1 cellular context compared by ENCODE assay signal in the genomic region with DNA sequence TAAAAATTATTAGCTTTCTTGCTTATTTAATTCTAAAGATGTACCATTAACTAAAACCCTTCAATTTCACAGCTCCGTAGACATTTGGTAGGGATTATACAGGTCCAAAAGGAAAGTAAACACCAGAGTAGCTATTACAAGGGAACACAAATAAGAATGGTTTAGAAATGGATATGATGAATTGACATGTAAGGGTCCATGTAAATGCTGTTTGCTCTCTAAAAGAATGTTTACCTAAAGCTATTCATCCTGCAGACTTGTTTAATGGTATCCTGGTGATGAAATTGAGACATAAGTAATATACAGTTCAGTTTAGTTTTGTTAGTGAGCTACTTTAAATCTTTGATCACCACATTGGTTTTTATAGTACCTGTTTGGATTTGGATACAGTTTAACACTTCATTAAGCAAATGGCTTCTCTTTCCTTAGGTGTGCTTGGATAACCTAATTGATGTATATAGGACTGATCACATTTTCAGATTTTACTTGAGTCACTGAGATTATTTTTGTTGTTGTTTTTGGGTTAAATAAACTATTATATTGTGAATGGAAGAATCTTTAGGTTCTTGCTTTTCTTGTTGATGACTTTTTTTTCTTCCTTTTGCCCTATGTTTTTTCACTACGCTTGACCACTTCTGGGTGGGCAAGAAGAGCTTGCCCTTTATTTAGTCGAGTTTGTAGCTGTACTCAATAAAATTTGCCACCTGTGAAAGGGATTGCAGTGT.
TF ChIP-seq lines count a peak whose summit lies in the region.

No MANE protein-coding gene starts in this region.

TF ChIP-seq in HepG2, 621 proteins besides CTCF, POLR2A, EP300 and RAD21 (continued from another document):
- TF ChIP-seq, protein P1, sequence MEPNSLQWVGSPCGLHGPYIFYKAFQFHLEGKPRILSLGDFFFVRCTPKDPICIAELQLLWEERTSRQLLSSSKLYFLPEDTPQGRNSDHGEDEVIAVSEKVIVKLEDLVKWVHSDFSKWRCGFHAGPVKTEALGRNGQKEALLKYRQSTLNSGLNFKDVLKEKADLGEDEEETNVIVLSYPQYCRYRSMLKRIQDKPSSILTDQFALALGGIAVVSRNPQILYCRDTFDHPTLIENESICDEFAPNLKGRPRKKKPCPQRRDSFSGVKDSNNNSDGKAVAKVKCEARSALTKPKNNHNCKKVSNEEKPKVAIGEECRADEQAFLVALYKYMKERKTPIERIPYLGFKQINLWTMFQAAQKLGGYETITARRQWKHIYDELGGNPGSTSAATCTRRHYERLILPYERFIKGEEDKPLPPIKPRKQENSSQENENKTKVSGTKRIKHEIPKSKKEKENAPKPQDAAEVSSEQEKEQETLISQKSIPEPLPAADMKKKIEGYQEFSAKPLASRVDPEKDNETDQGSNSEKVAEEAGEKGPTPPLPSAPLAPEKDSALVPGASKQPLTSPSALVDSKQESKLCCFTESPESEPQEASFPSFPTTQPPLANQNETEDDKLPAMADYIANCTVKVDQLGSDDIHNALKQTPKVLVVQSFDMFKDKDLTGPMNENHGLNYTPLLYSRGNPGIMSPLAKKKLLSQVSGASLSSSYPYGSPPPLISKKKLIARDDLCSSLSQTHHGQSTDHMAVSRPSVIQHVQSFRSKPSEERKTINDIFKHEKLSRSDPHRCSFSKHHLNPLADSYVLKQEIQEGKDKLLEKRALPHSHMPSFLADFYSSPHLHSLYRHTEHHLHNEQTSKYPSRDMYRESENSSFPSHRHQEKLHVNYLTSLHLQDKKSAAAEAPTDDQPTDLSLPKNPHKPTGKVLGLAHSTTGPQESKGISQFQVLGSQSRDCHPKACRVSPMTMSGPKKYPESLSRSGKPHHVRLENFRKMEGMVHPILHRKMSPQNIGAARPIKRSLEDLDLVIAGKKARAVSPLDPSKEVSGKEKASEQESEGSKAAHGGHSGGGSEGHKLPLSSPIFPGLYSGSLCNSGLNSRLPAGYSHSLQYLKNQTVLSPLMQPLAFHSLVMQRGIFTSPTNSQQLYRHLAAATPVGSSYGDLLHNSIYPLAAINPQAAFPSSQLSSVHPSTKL (CRISPR knock-in tag; IDR thresholded peaks at IDR 0.05) = peak; percentile 52; the same call in 1 of the 2 replicates
- TF ChIP-seq MAZ (IDR thresholded peaks at IDR 0.05; ENCODE audit: borderline replicate concordance, low read depth, low read length) (no peak), MAZ (CRISPR knock-in tag; IDR thresholded peaks at IDR 0.05; ENCODE audit: low read depth) (no peak), FOXA3 (CRISPR knock-in tag; IDR thresholded peaks at IDR 0.05) (peak; percentile 79), GATAD2A (CRISPR knock-in tag; IDR thresholded peaks at IDR 0.05) (peak; percentile 48), TBX3 (IDR thresholded peaks at IDR 0.05; ENCODE audit: borderline replicate concordance) (0 out of 2 replicates have a peak, but pooled peaks have one; percentile 17), CEBPG (CRISPR knock-in tag; IDR thresholded peaks at IDR 0.05) (peak; percentile 33; the same call in 1 of the 2 replicates), FOXP1 (IDR thresholded peaks at IDR 0.05) (no peak), FOXP1 (CRISPR knock-in tag; IDR thresholded peaks at IDR 0.05) (peak; percentile 55; the same call in 1 of the 2 replicates), SAP130 (CRISPR knock-in tag; IDR thresholded peaks at IDR 0.05; ENCODE audit: low read depth) (0 out of 2 replicates have a peak, but pooled peaks have one; percentile 7), FOXK2 (IDR thresholded peaks at IDR 0.05) (0 out of 2 replicates have a peak, but pooled peaks have one; percentile 23)
- TF ChIP-seq, protein P2, sequence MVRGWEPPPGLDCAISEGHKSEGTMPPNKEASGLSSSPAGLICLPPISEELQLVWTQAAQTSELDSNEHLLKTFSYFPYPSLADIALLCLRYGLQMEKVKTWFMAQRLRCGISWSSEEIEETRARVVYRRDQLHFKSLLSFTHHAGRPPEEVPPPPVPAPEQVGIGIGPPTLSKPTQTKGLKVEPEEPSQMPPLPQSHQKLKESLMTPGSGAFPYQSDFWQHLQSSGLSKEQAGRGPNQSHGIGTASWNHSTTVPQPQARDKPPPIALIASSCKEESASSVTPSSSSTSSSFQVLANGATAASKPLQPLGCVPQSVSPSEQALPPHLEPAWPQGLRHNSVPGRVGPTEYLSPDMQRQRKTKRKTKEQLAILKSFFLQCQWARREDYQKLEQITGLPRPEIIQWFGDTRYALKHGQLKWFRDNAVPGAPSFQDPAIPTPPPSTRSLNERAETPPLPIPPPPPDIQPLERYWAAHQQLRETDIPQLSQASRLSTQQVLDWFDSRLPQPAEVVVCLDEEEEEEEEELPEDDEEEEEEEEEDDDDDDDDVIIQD (CRISPR knock-in tag; IDR thresholded peaks at IDR 0.05; ENCODE audit: low read depth) = peak; percentile 43; the same call in 1 of the 2 replicates
- TF ChIP-seq, protein P3, sequence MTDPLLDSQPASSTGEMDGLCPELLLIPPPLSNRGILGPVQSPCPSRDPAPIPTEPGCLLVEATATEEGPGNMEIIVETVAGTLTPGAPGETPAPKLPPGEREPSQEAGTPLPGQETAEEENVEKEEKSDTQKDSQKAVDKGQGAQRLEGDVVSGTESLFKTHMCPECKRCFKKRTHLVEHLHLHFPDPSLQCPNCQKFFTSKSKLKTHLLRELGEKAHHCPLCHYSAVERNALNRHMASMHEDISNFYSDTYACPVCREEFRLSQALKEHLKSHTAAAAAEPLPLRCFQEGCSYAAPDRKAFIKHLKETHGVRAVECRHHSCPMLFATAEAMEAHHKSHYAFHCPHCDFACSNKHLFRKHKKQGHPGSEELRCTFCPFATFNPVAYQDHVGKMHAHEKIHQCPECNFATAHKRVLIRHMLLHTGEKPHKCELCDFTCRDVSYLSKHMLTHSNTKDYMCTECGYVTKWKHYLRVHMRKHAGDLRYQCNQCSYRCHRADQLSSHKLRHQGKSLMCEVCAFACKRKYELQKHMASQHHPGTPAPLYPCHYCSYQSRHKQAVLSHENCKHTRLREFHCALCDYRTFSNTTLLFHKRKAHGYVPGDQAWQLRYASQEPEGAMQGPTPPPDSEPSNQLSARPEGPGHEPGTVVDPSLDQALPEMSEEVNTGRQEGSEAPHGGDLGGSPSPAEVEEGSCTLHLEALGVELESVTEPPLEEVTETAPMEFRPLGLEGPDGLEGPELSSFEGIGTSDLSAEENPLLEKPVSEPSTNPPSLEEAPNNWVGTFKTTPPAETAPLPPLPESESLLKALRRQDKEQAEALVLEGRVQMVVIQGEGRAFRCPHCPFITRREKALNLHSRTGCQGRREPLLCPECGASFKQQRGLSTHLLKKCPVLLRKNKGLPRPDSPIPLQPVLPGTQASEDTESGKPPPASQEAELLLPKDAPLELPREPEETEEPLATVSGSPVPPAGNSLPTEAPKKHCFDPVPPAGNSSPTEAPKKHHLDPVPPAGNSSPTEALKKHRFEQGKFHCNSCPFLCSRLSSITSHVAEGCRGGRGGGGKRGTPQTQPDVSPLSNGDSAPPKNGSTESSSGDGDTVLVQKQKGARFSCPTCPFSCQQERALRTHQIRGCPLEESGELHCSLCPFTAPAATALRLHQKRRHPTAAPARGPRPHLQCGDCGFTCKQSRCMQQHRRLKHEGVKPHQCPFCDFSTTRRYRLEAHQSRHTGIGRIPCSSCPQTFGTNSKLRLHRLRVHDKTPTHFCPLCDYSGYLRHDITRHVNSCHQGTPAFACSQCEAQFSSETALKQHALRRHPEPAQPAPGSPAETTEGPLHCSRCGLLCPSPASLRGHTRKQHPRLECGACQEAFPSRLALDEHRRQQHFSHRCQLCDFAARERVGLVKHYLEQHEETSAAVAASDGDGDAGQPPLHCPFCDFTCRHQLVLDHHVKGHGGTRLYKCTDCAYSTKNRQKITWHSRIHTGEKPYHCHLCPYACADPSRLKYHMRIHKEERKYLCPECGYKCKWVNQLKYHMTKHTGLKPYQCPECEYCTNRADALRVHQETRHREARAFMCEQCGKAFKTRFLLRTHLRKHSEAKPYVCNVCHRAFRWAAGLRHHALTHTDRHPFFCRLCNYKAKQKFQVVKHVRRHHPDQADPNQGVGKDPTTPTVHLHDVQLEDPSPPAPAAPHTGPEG (CRISPR knock-in tag; IDR thresholded peaks at IDR 0.05) = no peak
- TF ChIP-seq, protein P4, sequence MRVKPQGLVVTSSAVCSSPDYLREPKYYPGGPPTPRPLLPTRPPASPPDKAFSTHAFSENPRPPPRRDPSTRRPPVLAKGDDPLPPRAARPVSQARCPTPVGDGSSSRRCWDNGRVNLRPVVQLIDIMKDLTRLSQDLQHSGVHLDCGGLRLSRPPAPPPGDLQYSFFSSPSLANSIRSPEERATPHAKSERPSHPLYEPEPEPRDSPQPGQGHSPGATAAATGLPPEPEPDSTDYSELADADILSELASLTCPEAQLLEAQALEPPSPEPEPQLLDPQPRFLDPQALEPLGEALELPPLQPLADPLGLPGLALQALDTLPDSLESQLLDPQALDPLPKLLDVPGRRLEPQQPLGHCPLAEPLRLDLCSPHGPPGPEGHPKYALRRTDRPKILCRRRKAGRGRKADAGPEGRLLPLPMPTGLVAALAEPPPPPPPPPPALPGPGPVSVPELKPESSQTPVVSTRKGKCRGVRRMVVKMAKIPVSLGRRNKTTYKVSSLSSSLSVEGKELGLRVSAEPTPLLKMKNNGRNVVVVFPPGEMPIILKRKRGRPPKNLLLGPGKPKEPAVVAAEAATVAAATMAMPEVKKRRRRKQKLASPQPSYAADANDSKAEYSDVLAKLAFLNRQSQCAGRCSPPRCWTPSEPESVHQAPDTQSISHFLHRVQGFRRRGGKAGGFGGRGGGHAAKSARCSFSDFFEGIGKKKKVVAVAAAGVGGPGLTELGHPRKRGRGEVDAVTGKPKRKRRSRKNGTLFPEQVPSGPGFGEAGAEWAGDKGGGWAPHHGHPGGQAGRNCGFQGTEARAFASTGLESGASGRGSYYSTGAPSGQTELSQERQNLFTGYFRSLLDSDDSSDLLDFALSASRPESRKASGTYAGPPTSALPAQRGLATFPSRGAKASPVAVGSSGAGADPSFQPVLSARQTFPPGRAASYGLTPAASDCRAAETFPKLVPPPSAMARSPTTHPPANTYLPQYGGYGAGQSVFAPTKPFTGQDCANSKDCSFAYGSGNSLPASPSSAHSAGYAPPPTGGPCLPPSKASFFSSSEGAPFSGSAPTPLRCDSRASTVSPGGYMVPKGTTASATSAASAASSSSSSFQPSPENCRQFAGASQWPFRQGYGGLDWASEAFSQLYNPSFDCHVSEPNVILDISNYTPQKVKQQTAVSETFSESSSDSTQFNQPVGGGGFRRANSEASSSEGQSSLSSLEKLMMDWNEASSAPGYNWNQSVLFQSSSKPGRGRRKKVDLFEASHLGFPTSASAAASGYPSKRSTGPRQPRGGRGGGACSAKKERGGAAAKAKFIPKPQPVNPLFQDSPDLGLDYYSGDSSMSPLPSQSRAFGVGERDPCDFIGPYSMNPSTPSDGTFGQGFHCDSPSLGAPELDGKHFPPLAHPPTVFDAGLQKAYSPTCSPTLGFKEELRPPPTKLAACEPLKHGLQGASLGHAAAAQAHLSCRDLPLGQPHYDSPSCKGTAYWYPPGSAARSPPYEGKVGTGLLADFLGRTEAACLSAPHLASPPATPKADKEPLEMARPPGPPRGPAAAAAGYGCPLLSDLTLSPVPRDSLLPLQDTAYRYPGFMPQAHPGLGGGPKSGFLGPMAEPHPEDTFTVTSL (CRISPR knock-in tag; IDR thresholded peaks at IDR 0.05; ENCODE audit: borderline replicate concordance) = peak; percentile 15; the same call in 1 of the 2 replicates
- TF ChIP-seq, protein P5, sequence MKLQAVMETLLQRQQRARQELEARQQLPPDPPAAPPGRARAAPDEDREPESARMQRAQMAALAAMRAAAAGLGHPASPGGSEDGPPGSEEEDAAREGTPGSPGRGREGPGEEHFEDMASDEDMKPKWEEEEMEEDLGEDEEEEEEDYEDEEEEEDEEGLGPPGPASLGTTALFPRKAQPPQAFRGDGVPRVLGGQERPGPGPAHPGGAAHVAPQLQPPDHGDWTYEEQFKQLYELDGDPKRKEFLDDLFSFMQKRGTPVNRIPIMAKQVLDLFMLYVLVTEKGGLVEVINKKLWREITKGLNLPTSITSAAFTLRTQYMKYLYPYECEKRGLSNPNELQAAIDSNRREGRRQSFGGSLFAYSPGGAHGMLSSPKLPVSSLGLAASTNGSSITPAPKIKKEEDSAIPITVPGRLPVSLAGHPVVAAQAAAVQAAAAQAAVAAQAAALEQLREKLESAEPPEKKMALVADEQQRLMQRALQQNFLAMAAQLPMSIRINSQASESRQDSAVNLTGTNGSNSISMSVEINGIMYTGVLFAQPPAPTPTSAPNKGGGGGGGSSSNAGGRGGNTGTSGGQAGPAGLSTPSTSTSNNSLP (IDR thresholded peaks at IDR 0.05; ENCODE audit: low read depth, low read length) = peak; percentile 42; the same call in 1 of the 2 replicates
- TF ChIP-seq, protein P6, sequence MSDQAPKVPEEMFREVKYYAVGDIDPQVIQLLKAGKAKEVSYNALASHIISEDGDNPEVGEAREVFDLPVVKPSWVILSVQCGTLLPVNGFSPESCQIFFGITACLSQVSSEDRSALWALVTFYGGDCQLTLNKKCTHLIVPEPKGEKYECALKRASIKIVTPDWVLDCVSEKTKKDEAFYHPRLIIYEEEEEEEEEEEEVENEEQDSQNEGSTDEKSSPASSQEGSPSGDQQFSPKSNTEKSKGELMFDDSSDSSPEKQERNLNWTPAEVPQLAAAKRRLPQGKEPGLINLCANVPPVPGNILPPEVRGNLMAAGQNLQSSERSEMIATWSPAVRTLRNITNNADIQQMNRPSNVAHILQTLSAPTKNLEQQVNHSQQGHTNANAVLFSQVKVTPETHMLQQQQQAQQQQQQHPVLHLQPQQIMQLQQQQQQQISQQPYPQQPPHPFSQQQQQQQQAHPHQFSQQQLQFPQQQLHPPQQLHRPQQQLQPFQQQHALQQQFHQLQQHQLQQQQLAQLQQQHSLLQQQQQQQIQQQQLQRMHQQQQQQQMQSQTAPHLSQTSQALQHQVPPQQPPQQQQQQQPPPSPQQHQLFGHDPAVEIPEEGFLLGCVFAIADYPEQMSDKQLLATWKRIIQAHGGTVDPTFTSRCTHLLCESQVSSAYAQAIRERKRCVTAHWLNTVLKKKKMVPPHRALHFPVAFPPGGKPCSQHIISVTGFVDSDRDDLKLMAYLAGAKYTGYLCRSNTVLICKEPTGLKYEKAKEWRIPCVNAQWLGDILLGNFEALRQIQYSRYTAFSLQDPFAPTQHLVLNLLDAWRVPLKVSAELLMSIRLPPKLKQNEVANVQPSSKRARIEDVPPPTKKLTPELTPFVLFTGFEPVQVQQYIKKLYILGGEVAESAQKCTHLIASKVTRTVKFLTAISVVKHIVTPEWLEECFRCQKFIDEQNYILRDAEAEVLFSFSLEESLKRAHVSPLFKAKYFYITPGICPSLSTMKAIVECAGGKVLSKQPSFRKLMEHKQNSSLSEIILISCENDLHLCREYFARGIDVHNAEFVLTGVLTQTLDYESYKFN (CRISPR knock-in tag; conservative IDR thresholded peaks at IDR 0.05) = 0 out of 2 replicates have a peak, but pooled peaks have one; percentile 14
